Comparison of ENCODE assay signal across 8 cellular contexts in genomic region chr10:6171891-6172354, GRCh38. TPM values are rescaled to one million over a fixed set of nuclear protein-coding genes. Genes with fewer than 3 reads are reported as not detected.
DNase-seq lines count a peak whose midpoint lies in the region; ATAC-seq and TF ChIP-seq lines count a peak whose summit lies in the region.

No MANE protein-coding gene starts in this region.

- H3K9ac ChIP-seq in adipocyte (ENCODE audit: low read length): peak overlapping the region; percentile 13

- no peak for TF ChIP-seq EP300 in suprapubic skin (IDR thresholded peaks at IDR 0.05)

- peak overlapping the region; percentile 45 for H3K4me3 ChIP-seq in adipocyte (ENCODE audit: low read length)
- no peak overlapping the region for H3K4me3 ChIP-seq in suprapubic skin

- H3K9me3 Mint-ChIP-seq in activated naive CD4-positive, alpha-beta T cell treated with anti-CD3 and anti-CD28 coated beads, Interleukin-2, amount 50 U/mL, for 24 hours: no peaks in the 10 kb centered on the region

- no peak for TF ChIP-seq CTCF in suprapubic skin (IDR thresholded peaks at IDR 0.05)

- H3K27me3 Mint-ChIP-seq in activated naive CD4-positive, alpha-beta T cell treated with anti-CD3 and anti-CD28 coated beads, Interleukin-2, amount 50 U/mL, for 24 hours: no peaks in the 10 kb centered on the region

- ATAC-seq in HG03521 (IDR thresholded peaks at IDR 0.05; ENCODE audit: unreplicated experiment): no peak
- no peak for ATAC-seq in HG03139 (IDR thresholded peaks at IDR 0.05; ENCODE audit: unreplicated experiment)

- H3K9me3 ChIP-seq in adipocyte (ENCODE audit: control insufficient read depth, low read length): no peaks in the 10 kb centered on the region
- H3K9me3 ChIP-seq in suprapubic skin: no peaks in the 10 kb centered on the region

- H3K27me3 ChIP-seq in adipocyte (replicated peaks; ENCODE audit: control insufficient read depth, insufficient read depth, low read length) (no peaks in the 10 kb centered on the region), layer of hippocampus (ENCODE audit: control insufficient read depth, insufficient read depth, low read length) (no peaks in the 10 kb centered on the region), suprapubic skin (no peaks in the 10 kb centered on the region)

- peak overlapping the region; percentile 26 for H3K4me3 Mint-ChIP-seq in activated naive CD4-positive, alpha-beta T cell treated with anti-CD3 and anti-CD28 coated beads, Interleukin-2, amount 50 U/mL, for 24 hours

- no peak for DNase-seq in activated naive CD4-positive, alpha-beta T cell treated with anti-CD3 and anti-CD28 coated beads, Interleukin-2, amount 50 U/mL, for 16 hours
- DNase-seq in adipocyte (ENCODE audit: low read depth): no peak
- DNase-seq in suprapubic skin (ENCODE audit: low spot score in 2 of 2): peak in 1 of 2 donors; percentile 81
- no peak for DNase-seq in NCI-H2081 (lab: John Stamatoyannopoulos, UW)

- H3K36me3 Mint-ChIP-seq in activated naive CD4-positive, alpha-beta T cell treated with anti-CD3 and anti-CD28 coated beads, Interleukin-2, amount 50 U/mL, for 24 hours: peaks cover 5% of the 10 kb centered on the region

- WGBS in suprapubic skin: 73% methylated on average over 10 of the region's 17 CpGs

- H3K4me1 Mint-ChIP-seq in activated naive CD4-positive, alpha-beta T cell treated with anti-CD3 and anti-CD28 coated beads, Interleukin-2, amount 50 U/mL, for 24 hours: peaks cover 90% of the 10 kb centered on the region

- H3K36me3 ChIP-seq in adipocyte (ENCODE audit: control insufficient read depth, insufficient read depth, low read length, severe bottlenecking) (no peaks in the 10 kb centered on the region), suprapubic skin (no peaks in the 10 kb centered on the region)

- TF ChIP-seq POLR2A in suprapubic skin (IDR thresholded peaks at IDR 0.05): peak in 1 of 2 donors; percentile 34

- H3K4me1 ChIP-seq in adipocyte (ENCODE audit: control insufficient read depth, insufficient read depth, low read length): peaks cover 30% of the 10 kb centered on the region
- H3K4me1 ChIP-seq in suprapubic skin: peaks cover 58% of the 10 kb centered on the region

- peak overlapping the region; percentile 72 for H3K27ac ChIP-seq in layer of hippocampus (ENCODE audit: low read depth, low read length)
- H3K27ac ChIP-seq in suprapubic skin: peak overlapping the region; percentile 65

- H3K27ac Mint-ChIP-seq in activated naive CD4-positive, alpha-beta T cell treated with anti-CD3 and anti-CD28 coated beads, Interleukin-2, amount 50 U/mL, for 24 hours: peak overlapping the region; percentile 30

RNA-seq across cellular contexts. Expression of gene PFKFB3, which starts 30.8 kb away (rescaled TPM):
- total RNA-seq in suprapubic skin: 100 to 1,000 TPM in 1 of 4 donors, 10 to 100 TPM in 3; 40.1 to 115 (median 52.2) TPM
